ENCODE assay signal across 12 cellular contexts in the genomic region with DNA sequence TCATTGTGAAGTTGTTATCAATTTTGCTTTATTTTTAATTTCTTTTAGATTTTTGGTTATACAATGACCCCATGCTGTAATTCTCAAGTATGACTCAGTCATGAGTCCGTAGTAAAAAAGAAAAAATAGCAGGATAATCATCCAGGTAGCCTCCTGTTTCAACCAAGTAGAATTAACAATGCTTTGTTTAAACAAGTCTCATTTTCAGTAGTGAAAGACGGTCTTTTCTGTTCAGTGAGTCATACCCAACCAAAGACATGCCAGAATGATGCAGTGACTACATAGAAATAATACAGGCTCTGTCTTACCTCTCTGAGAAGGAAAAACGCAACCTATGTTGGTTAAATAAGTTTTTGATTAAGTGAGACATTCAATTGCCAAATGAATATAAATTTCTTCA.
DNase-seq lines count a peak whose midpoint lies in the region; ATAC-seq and TF ChIP-seq lines count a peak whose summit lies in the region.
"Had no signal": no experiment of that assay in that cellular context is flagged by ENCODE, and none has a peak within 500 bp of the region (broad histone marks: within the 10 kb centered on the region; RNA-seq: fewer than 3 reads in every experiment).

No MANE protein-coding gene starts in this region.

- POLR2A ChIA-PET in RWPE1 (lab: Yijun Ruan, JAX; ENCODE audit: low non-redundant PET) = no interaction called here

- peak overlapping the region; percentile 84; the same call in 1 of the 2 replicates for H3K27ac ChIP-seq in RWPE1

- peak; percentile 56 for DNase-seq in RWPE1 (ENCODE audit: low spot score)
- DNase-seq in renal cortical epithelial cell (ENCODE audit: low read depth) = peak; percentile 96
- no peak for DNase-seq in RPMI8226
- no peak for DNase-seq in cerebellar nuclear complex (lab: John Stamatoyannopoulos, UW)
- no peak for DNase-seq in activated gamma-delta T cell treated with Interleukin-2 at 50 U/mL for 16 hours
- DNase-seq: activated CD8-positive, alpha-beta memory T cell treated with anti-CD3 and anti-CD28 coated beads, Interleukin-2, amount 50 U/mL, for 4 hours; mesendoderm; stimulated activated CD4-positive, alpha-beta T cell treated with anti-CD3 and anti-CD28 coated beads, Interleukin-2, amount 100 ng/mL, for 24 hours had no signal

- CTCF ChIA-PET in RWPE1 (lab: Yijun Ruan, JAX) = no interaction called here

- ATAC-seq in GM19025 (IDR thresholded peaks at IDR 0.05; ENCODE audit: low read depth, unreplicated experiment) (peak; percentile 75), HG02938 (IDR thresholded peaks at IDR 0.05; ENCODE audit: unreplicated experiment) (peak; percentile 86), GM19328 (IDR thresholded peaks at IDR 0.05; ENCODE audit: unreplicated experiment) (no peak)
- ATAC-seq: Right ventricle myocardium inferior had no signal

- TF ChIP-seq CTCF in RWPE1 (conservative IDR thresholded peaks at IDR 0.05; ENCODE audit: low read depth) = no peak

Comparison
In these comparisons a context has a peak if more than half of its experiments do, and no peak if none do; other contexts are left out.
1. DNase-seq: peak in RWPE1 (single experiment) and renal cortical epithelial cell (single experiment); none in RPMI8226 (single experiment), cerebellar nuclear complex (0 of 2) and activated gamma-delta T cell treated with Interleukin-2 at 50 U/mL for 16 hours (single experiment).